ENCODE assay signal across 11 cellular contexts in the genomic region with DNA sequence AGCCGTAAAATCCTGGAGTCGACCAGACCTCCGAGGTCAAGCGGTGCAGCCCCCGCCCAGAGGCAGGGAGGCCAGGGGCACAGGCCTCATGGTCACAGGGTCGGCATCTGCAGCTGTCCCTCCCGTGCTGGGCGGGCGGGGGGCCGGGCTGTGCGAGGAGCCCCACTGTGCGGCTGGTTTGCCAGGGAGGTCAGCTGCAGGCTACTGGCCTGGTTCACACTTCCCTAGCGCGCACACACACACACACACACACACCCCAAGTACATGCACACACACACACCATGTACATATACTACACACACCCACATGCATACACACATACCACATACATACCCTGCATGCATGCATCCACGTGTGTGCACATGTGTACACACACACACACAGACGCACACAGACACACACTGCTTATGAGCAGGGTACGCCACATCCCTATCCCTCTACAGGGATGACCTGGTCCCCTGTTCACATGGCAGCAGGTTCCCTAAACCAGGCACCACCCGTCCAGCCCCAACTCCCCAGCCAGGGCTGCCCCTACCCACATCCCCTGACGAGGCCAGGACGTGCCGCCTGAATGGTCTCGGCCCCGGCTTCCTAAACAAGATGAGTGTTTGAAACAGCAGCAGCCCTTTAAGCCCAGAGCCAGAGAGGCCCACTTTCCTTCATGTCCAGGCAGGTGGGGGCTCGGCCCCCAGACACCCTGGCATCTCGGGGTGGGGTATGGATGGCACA.
DNase-seq lines count a peak whose midpoint lies in the region; ATAC-seq and TF ChIP-seq lines count a peak whose summit lies in the region.
"Had no signal": no experiment of that assay in that cellular context is flagged by ENCODE, and none has a peak within 500 bp of the region (broad histone marks: within the 10 kb centered on the region; RNA-seq: fewer than 3 reads in every experiment).

No MANE protein-coding gene starts in this region.

- H3K4me3 ChIP-seq in NT2/D1 (ENCODE audit: insufficient read length, low read depth), result no peak overlapping the region

- no peak for ATAC-seq in stimulated activated naive B cell treated with anti-CD40 and anti-IgM and Interleukin-4, amounts not matched to agents 10 μg/mL and 1 μg/mL and 100 μg/mL, for 72 hours (replicated peaks)
- ATAC-seq in GM18511 (IDR thresholded peaks at IDR 0.05; ENCODE audit: unreplicated experiment), result no peak
- no peak for ATAC-seq in HG03521 (IDR thresholded peaks at IDR 0.05; ENCODE audit: unreplicated experiment)
- ATAC-seq in GM19463 (IDR thresholded peaks at IDR 0.05; ENCODE audit: unreplicated experiment), result no peak

- H3K36me3 ChIP-seq in NT2/D1 (ENCODE audit: insufficient read depth, insufficient read length, low read length), result peaks cover 3% of the 10 kb centered on the region

- H3K9ac ChIP-seq in NT2/D1 (ENCODE audit: insufficient read length, low read depth), result peak overlapping the region; percentile 47

- peaks cover 10% of the 10 kb centered on the region; the same call in 1 of the 2 replicates for H3K9me3 ChIP-seq in NT2/D1 (ENCODE audit: insufficient read depth, low read length)

- H3K27ac Mint-ChIP-seq in glutamatergic neuron (ENCODE audit: unreplicated experiment), result peak overlapping the region; percentile 91
- H3K27ac Mint-ChIP-seq in stimulated activated naive B cell treated with anti-CD40 and anti-IgM and Interleukin-4, amounts not matched to agents 10 μg/mL and 1 μg/mL and 100 μg/mL, for 72 hours, result peak overlapping the region; percentile 20

- H3K4me1 ChIP-seq in NT2/D1 (ENCODE audit: insufficient read depth, insufficient read length), result peaks cover 22% of the 10 kb centered on the region

- peaks cover 44% of the 10 kb centered on the region for H3K4me1 Mint-ChIP-seq in glutamatergic neuron (ENCODE audit: low read depth, unreplicated experiment)
- peaks cover 8 to 9% of the 10 kb centered on the region in 2 donors for H3K4me1 Mint-ChIP-seq in stimulated activated naive B cell treated with anti-CD40 and anti-IgM and Interleukin-4, amounts not matched to agents 10 μg/mL and 1 μg/mL and 100 μg/mL, for 72 hours

- peaks cover 17% of the 10 kb centered on the region for H3K9me3 Mint-ChIP-seq in glutamatergic neuron (ENCODE audit: unreplicated experiment)
- H3K9me3 Mint-ChIP-seq in stimulated activated naive B cell treated with anti-CD40 and anti-IgM and Interleukin-4, amounts not matched to agents 10 μg/mL and 1 μg/mL and 100 μg/mL, for 72 hours, result peaks cover 0 to 2% of the 10 kb centered on the region in 2 donors

- H3K36me3 Mint-ChIP-seq in glutamatergic neuron (ENCODE audit: unreplicated experiment), result no peaks in the 10 kb centered on the region
- peaks cover 0 to 3% of the 10 kb centered on the region in 2 donors for H3K36me3 Mint-ChIP-seq in stimulated activated naive B cell treated with anti-CD40 and anti-IgM and Interleukin-4, amounts not matched to agents 10 μg/mL and 1 μg/mL and 100 μg/mL, for 72 hours

- TF ChIP-seq CTCF in glutamatergic neuron (IDR thresholded peaks at IDR 0.05; ENCODE audit: partially characterized antibody, unreplicated experiment), result no peak

- peaks cover 8% of the 10 kb centered on the region for H3K27me3 Mint-ChIP-seq in glutamatergic neuron (ENCODE audit: unreplicated experiment)
- H3K27me3 Mint-ChIP-seq in stimulated activated naive B cell treated with anti-CD40 and anti-IgM and Interleukin-4, amounts not matched to agents 10 μg/mL and 1 μg/mL and 100 μg/mL, for 72 hours, result peaks cover 6 to 12% of the 10 kb centered on the region in 2 donors

- DNase-seq in NCI-H1092 treated with DMSO at 0.1 percent for 48 hours (lab: John Stamatoyannopoulos, UW), result peak; percentile 75
- DNase-seq in NCI-H1092 (lab: John Stamatoyannopoulos, UW), result no peak
- no peak for DNase-seq in NT2/D1 (ENCODE audit: low read depth, low spot score)
- peak; percentile 60 for DNase-seq in glutamatergic neuron
- DNase-seq in stimulated activated naive B cell treated with anti-CD40 and anti-IgM and Interleukin-4, amounts not matched to agents 10 μg/mL and 1 μg/mL and 100 μg/mL, for 72 hours, result no peak
- DNase-seq: 8988T; activated naive CD4-positive, alpha-beta T cell; GDM1 had no signal

- H3K4me3 Mint-ChIP-seq in glutamatergic neuron (ENCODE audit: unreplicated experiment), result peak overlapping the region; percentile 63
- no peak overlapping the region for H3K4me3 Mint-ChIP-seq in stimulated activated naive B cell treated with anti-CD40 and anti-IgM and Interleukin-4, amounts not matched to agents 10 μg/mL and 1 μg/mL and 100 μg/mL, for 72 hours

- no peaks in the 10 kb centered on the region for H3K27me3 ChIP-seq in NT2/D1 (ENCODE audit: insufficient read depth, insufficient read length)

Comparison
In these comparisons a context has a peak if more than half of its experiments do, and no peak if none do; other contexts are left out.
1. DNase-seq: peak in NCI-H1092 treated with DMSO at 0.1 percent for 48 hours (single experiment) and glutamatergic neuron (single experiment); none in NCI-H1092 (single experiment), NT2/D1 (single experiment) and stimulated activated naive B cell treated with anti-CD40 and anti-IgM and Interleukin-4, amounts not matched to agents 10 μg/mL and 1 μg/mL and 100 μg/mL, for 72 hours (single experiment).